In genomic region chr17:42568341-42569111, GRCh38 we compare ENCODE assay signal across 3 cellular contexts.
TF ChIP-seq lines count a peak whose summit lies in the region.

No MANE protein-coding gene starts in this region.

TF ChIP-seq in A549, 52 proteins besides CTCF, POLR2A, EP300 and RAD21:
- TF ChIP-seq ZNF302 (CRISPR knock-in tag; IDR thresholded peaks at IDR 0.05), result no peak
- no peak for TF ChIP-seq FOSL2 (IDR thresholded peaks at IDR 0.05)
- TF ChIP-seq FOSL2 (CRISPR knock-in tag; IDR thresholded peaks at IDR 0.05), result no peak
- no peak for TF ChIP-seq NR3C1 (IDR thresholded peaks at IDR 0.05)
- TF ChIP-seq, protein P1, sequence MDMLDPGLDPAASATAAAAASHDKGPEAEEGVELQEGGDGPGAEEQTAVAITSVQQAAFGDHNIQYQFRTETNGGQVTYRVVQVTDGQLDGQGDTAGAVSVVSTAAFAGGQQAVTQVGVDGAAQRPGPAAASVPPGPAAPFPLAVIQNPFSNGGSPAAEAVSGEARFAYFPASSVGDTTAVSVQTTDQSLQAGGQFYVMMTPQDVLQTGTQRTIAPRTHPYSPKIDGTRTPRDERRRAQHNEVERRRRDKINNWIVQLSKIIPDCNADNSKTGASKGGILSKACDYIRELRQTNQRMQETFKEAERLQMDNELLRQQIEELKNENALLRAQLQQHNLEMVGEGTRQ (IDR thresholded peaks at IDR 0.05), result no peak
- TF ChIP-seq EHF (CRISPR knock-in tag; IDR thresholded peaks at IDR 0.05), result no peak

TF ChIP-seq in HCT116, 20 proteins besides CTCF, POLR2A, EP300 and RAD21:
- TF ChIP-seq ZFX (IDR thresholded peaks at IDR 0.05) (no peak), POLR2AphosphoS5 (IDR thresholded peaks at IDR 0.05; ENCODE audit: low read depth, low read length) (no peak), JUND (IDR thresholded peaks at IDR 0.05) (no peak), TCF7L2 (IDR thresholded peaks at IDR 0.05; ENCODE audit: borderline replicate concordance, extremely low read depth, insufficient read depth, insufficient read length) (no peak), SP1 (IDR thresholded peaks at IDR 0.05; ENCODE audit: low read depth) (no peak), SRF (IDR thresholded peaks at IDR 0.05; ENCODE audit: low read depth) (no peak)

TF ChIP-seq in GM12878, 131 proteins besides CTCF, POLR2A, EP300 and RAD21:
- TF ChIP-seq LARP7 (IDR thresholded peaks at IDR 0.05) (no peak), HDGF (IDR thresholded peaks at IDR 0.05) (no peak), FOXM1 (IDR thresholded peaks at IDR 0.05; ENCODE audit: low read depth, low read length) (no peak), SUPT20H (IDR thresholded peaks at IDR 0.05; ENCODE audit: borderline replicate concordance, control insufficient read depth, low read depth, low read length) (no peak), MXI1 (IDR thresholded peaks at IDR 0.05; ENCODE audit: low read depth, low read length) (no peak), RAD51 (IDR thresholded peaks at IDR 0.05) (no peak), KLF5 (IDR thresholded peaks at IDR 0.05; ENCODE audit: partially characterized antibody) (no peak), BCL11A (IDR thresholded peaks at IDR 0.05; ENCODE audit: low read depth, low read length) (no peak), NKRF (conservative IDR thresholded peaks at IDR 0.05) (no peak)
- TF ChIP-seq, protein P2, sequence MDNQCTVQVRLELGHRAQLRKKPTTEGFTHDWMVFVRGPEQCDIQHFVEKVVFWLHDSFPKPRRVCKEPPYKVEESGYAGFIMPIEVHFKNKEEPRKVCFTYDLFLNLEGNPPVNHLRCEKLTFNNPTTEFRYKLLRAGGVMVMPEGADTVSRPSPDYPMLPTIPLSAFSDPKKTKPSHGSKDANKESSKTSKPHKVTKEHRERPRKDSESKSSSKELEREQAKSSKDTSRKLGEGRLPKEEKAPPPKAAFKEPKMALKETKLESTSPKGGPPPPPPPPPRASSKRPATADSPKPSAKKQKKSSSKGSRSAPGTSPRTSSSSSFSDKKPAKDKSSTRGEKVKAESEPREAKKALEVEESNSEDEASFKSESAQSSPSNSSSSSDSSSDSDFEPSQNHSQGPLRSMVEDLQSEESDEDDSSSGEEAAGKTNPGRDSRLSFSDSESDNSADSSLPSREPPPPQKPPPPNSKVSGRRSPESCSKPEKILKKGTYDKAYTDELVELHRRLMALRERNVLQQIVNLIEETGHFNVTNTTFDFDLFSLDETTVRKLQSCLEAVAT (IDR thresholded peaks at IDR 0.05), result no peak; the same call in 1 of the 2 replicates
TF ChIP-seq in GM12878: peak in this region for 0.
